29 cellular contexts compared by ENCODE assay signal in genomic region chr15:69093614-69094013, GRCh38.
"Had no signal": no experiment of that assay in that cellular context is flagged by ENCODE, and none has a peak within 500 bp of the region (broad histone marks: within the 10 kb centered on the region; RNA-seq: fewer than 3 reads in every experiment).

No MANE protein-coding gene starts in this region.

- H3K27me3 ChIP-seq: dorsolateral prefrontal cortex, esophagus squamous epithelium, pancreas, right atrium auricular region, suprapubic skin had no signal

- DNase-seq: activated CD4-positive, alpha-beta T cell treated with anti-CD3 and anti-CD28 coated beads for 4 hours; activated CD4-positive, alpha-beta T cell treated with anti-CD3 and anti-CD28 coated beads, Interleukin-2, amount 50 U/mL, for 48 hours; activated CD8-positive, alpha-beta memory T cell treated with anti-CD3 and anti-CD28 coated beads for 24 hours; activated effector memory CD4-positive, alpha-beta T cell treated with Interleukin-2 at 50 U/mL for 16 hours; activated naive CD4-positive, alpha-beta T cell treated with Interleukin-2 at 50 U/mL for 16 hours; anterior cingulate cortex; dorsolateral prefrontal cortex; effector memory CD4-positive, alpha-beta T cell; esophagus squamous epithelium; foreskin melanocyte; mammary epithelial cell; naive B cell; nephron progenitor cell; nucleus accumbens; pancreas; stimulated activated CD4-positive, alpha-beta T cell treated with anti-CD3 and anti-CD28 coated beads, Interleukin-2, amount 100 ng/mL, for 24 hours; stimulated activated naive CD4-positive, alpha-beta T cell; T-helper 9 cell; tibial artery had no signal

- H3K4me1 Mint-ChIP-seq: naive B cell had no signal

- H3K36me3 ChIP-seq: esophagus squamous epithelium, pancreas, right atrium auricular region, suprapubic skin, tibial artery had no signal

- H3K27ac Mint-ChIP-seq: activated naive CD8-positive, alpha-beta T cell; mesothelial cell of epicardium; naive B cell; nephron progenitor cell; T-helper 1 cell treated with Interleukin-12 subunit alpha and Interleukin-12 subunit beta and Interleukin-4 antibody, amounts not matched to agents 30 μg/mL and 1 μg/mL, for 36 hours had no signal

- H3K36me3 Mint-ChIP-seq: activated naive CD8-positive, alpha-beta T cell; mesothelial cell of epicardium; naive B cell had no signal

- H3K9me3 ChIP-seq: esophagus squamous epithelium, pancreas, right atrium auricular region, suprapubic skin, tibial artery had no signal

- H3K9me3 Mint-ChIP-seq: naive B cell; T-helper 1 cell treated with Interleukin-12 subunit alpha and Interleukin-12 subunit beta and Interleukin-4 antibody, amounts not matched to agents 30 μg/mL and 1 μg/mL, for 36 hours had no signal

- FAIRE-seq: islet of Langerhans, pancreas, TTC549 had no signal

- H3K4me2 ChIP-seq: smooth muscle cell had no signal

- H3K4me3 Mint-ChIP-seq: activated naive CD8-positive, alpha-beta T cell; mesothelial cell of epicardium; naive B cell; nephron progenitor cell; T-helper 1 cell treated with Interleukin-12 subunit alpha and Interleukin-12 subunit beta and Interleukin-4 antibody, amounts not matched to agents 30 μg/mL and 1 μg/mL, for 36 hours had no signal

- H3K4me1 ChIP-seq: pancreas, right atrium auricular region had no signal

- H3K27ac ChIP-seq: coronary artery, pancreas, right atrium auricular region, suprapubic skin, tibial artery, VCaP had no signal

- H3K4me3 ChIP-seq: coronary artery, dorsolateral prefrontal cortex, esophagus squamous epithelium, pancreas, right atrium auricular region, smooth muscle cell, suprapubic skin, tibial artery had no signal
